Comparison of ENCODE assay signal across 28 cellular contexts in the genomic region with DNA sequence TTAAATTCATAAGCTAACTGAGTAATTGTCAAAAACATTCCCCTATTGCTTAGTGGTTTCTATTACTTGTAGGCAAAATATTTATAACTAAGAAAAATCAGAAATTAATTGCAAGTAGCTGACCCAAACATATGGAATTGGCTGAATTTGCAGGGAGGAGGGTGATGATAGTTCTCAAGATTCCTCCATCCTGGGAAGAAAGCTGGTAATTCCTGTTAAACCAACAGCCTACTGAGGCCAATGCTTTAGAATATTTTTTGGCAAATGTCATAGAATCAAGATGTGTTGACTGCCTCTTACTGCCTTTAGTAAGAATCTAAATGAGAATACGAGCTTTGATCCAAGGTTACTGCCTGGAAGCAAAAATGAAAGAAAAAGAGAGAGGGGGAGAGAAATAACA.
DNase-seq lines count a peak whose midpoint lies in the region; ATAC-seq and TF ChIP-seq lines count a peak whose summit lies in the region.
"Had no signal": no experiment of that assay in that cellular context is flagged by ENCODE, and none has a peak within 500 bp of the region (broad histone marks: within the 10 kb centered on the region; RNA-seq: fewer than 3 reads in every experiment).

No MANE protein-coding gene starts in this region.

- BruUV-seq in IMR-90 (replicated peaks; lab: Mats Ljungman, UMichigan): no TSS peak

- H3K18ac ChIP-seq in IMR-90 (ENCODE audit: low read depth, low read length): peak overlapping the region; percentile 94; the same call in 1 of the 2 replicates

- WGBS in IMR-90 (ENCODE audit: extremely low coverage in 2 of 2, insufficient read length in 1 of 2), 2 experiments: no CpG with 5 or more reads among the region's 1 CpG

- POLR2A ChIA-PET in IMR-90 (lab: Charles Lee; ENCODE audit: unreplicated experiment): interaction anchor here (0.6 to 1.3 kb wide), 3 partner anchors 15 to 67 kb away, joined by 3 to 4 read pairs (median 3); no protein-coding TSS in a partner anchor

- H3K4me3 Mint-ChIP-seq in immature natural killer cell: no peak overlapping the region
- H3K4me3 Mint-ChIP-seq: activated CD4-positive, alpha-beta memory T cell treated with anti-CD3 and anti-CD28 coated beads, Interleukin-2, amount 10 ng/mL, durations not matched to agents 7 days and 5 days; activated naive CD4-positive, alpha-beta T cell treated with anti-CD3 and anti-CD28 coated beads, Interleukin-2, amount 50 U/mL, for 24 hours; activated T-helper 17 cell treated with anti-CD3 and anti-CD28 coated beads, Interleukin-2, amount 50 U/mL, for 72 hours; naive B cell; T-helper 1 cell treated with Interleukin-12 subunit alpha and Interleukin-12 subunit beta and Interleukin-4 antibody, amounts not matched to agents 30 μg/mL and 1 μg/mL, for 36 hours had no signal

- no peak overlapping the region for H2AFZ ChIP-seq in IMR-90 (replicated peaks; ENCODE audit: low read length, poor library complexity)

- peak overlapping the region; percentile 86; the same call in 1 of the 2 replicates for H3K4ac ChIP-seq in IMR-90 (ENCODE audit: low read depth, low read length)

- H4K5ac ChIP-seq in IMR-90 (ENCODE audit: low read depth, low read length): peak overlapping the region; percentile 9; the same call in 1 of the 2 replicates

- CTCF ChIA-PET in IMR-90 (lab: Yijun Ruan, JAX): no interaction called here

- dilution Hi-C loops in IMR-90 (cut with HindIII; ENCODE audit: low sequenced_read_pairs, unreplicated experiment): no loop called here

- TF ChIP-seq RAD21 in IMR-90 (IDR thresholded peaks at IDR 0.05; ENCODE audit: low read length): no peak

- H3K27me3 Mint-ChIP-seq in immature natural killer cell (ENCODE audit: low read depth in 3 of 3): peaks cover 0 to 35% (median 15%) of the 10 kb centered on the region in 3 donors

- H3K4me1 ChIP-seq in IMR-90 (ENCODE audit: control insufficient read depth, insufficient read depth, low read length) (peaks cover 26% of the 10 kb centered on the region), rectal smooth muscle tissue (ENCODE audit: control insufficient read depth, insufficient read depth, low read length) (peaks cover 61% of the 10 kb centered on the region)

- peak overlapping the region; percentile 46 for H2BK20ac ChIP-seq in IMR-90 (ENCODE audit: low read depth, low read length)

- no peak overlapping the region; the same call in 2 of the 3 replicates for H2BK15ac ChIP-seq in IMR-90 (ENCODE audit: low read depth, low read length)

- H3K4me3 ChIP-seq in AG10803 (ENCODE audit: low read length): no peak overlapping the region
- no peak overlapping the region for H3K4me3 ChIP-seq in IMR-90 (ENCODE audit: insufficient read depth, low read depth, low read length)
- no peak overlapping the region for H3K4me3 ChIP-seq in fibroblast of villous mesenchyme (ENCODE audit: low read depth, low read length)
- no peak overlapping the region for H3K4me3 ChIP-seq in rectal smooth muscle tissue (ENCODE audit: low read length)
- H3K4me3 ChIP-seq: K562, MG63, SJSA1, spleen had no signal

- TF ChIP-seq POLR2A in IMR-90 (IDR thresholded peaks at IDR 0.05; ENCODE audit: low read depth, low read length): no peak

- H3K9ac ChIP-seq in IMR-90 (ENCODE audit: low read depth, low read length) (no peak overlapping the region; the same call in 1 of the 2 replicates), rectal smooth muscle tissue (ENCODE audit: low read length) (no peak overlapping the region)

- intact Hi-C loops in IMR-90 (cut with micrococcal nuclease): loop anchor here (5.0 kb wide), 1 partner anchor 37 kb away; no protein-coding TSS in a partner anchor

- H3K27me3 ChIP-seq in IMR-90 (ENCODE audit: control insufficient read depth, insufficient read depth, low read length) (no peaks in the 10 kb centered on the region), rectal smooth muscle tissue (ENCODE audit: control insufficient read depth, insufficient read depth, low read length) (no peaks in the 10 kb centered on the region)
- H3K27me3 ChIP-seq: MG63, SJSA1 had no signal

- peak overlapping the region; percentile 87 for H2BK120ac ChIP-seq in IMR-90 (ENCODE audit: low read depth, low read length)

- DNase-seq in AG10803 (ENCODE audit: low read depth) (peak; percentile 71), IMR-90 (peak; percentile 71), fibroblast of villous mesenchyme (ENCODE audit: low read depth) (peak; percentile 24), immature natural killer cell (no peak), cortex of kidney (lab: John Stamatoyannopoulos, UW) (no peak)
- DNase-seq: activated CD4-positive, alpha-beta memory T cell treated with anti-CD3 and anti-CD28 coated beads, Interleukin-2, amount 10 ng/mL, durations not matched to agents 7 days and 5 days; aorta; Caco-2; central memory CD4-positive, alpha-beta T cell; DMS79 treated with DMSO at 0.1 percent for 48 hours; H7; MG63; naive B cell; NCI-H2029; NCI-H2227 treated with DMSO at 0.1 percent for 48 hours; NCI-H748 treated with DMSO at 0.1 percent for 48 hours; occipital lobe; spleen had no signal

- H2BK5ac ChIP-seq in IMR-90 (ENCODE audit: low read depth, low read length, poor library complexity, severe bottlenecking): peak overlapping the region; percentile 84

- no peak overlapping the region; the same call in 1 of the 2 replicates for H3K14ac ChIP-seq in IMR-90 (replicated peaks; ENCODE audit: low read depth, low read length)

- no peaks in the 10 kb centered on the region for H4K20me1 ChIP-seq in IMR-90 (ENCODE audit: insufficient read depth, low read length)

- TF ChIP-seq CTCF in AG10803 (conservative IDR thresholded peaks at IDR 0.05; ENCODE audit: low read length): no peak
- no peak for TF ChIP-seq CTCF in IMR-90 (conservative IDR thresholded peaks at IDR 0.05; ENCODE audit: low read depth, low read length)
- TF ChIP-seq CTCF in fibroblast of villous mesenchyme (IDR thresholded peaks at IDR 0.05; ENCODE audit: insufficient read depth, low read depth, low read length): no peak

- 0 out of 2 replicates have a peak overlapping the region, but pooled peaks have one; percentile 12 for H2AK5ac ChIP-seq in IMR-90 (ENCODE audit: low read depth, low read length)

- H3K4me1 Mint-ChIP-seq in immature natural killer cell: no peaks in the 10 kb centered on the region

- peaks cover 4% of the 10 kb centered on the region; the same call in 1 of the 2 replicates for H3K9me3 ChIP-seq in IMR-90 (ENCODE audit: control insufficient read depth, insufficient read depth, low read length)
- H3K9me3 ChIP-seq: Caco-2, SJSA1 had no signal

- H3K23ac ChIP-seq in IMR-90 (ENCODE audit: low read depth, low read length): peak overlapping the region; percentile 53; the same call in 1 of the 2 replicates

- no peak overlapping the region for H2AK9ac ChIP-seq in IMR-90 (replicated peaks; ENCODE audit: low read depth, low read length, poor library complexity)

- in situ Hi-C loops in IMR-90 (cut with MboI; ENCODE audit: low sequenced_read_pairs): no loop called here

- ATAC-seq in IMR-90 (ENCODE audit: low read depth): no peak
- ATAC-seq in HG03108 (IDR thresholded peaks at IDR 0.05; ENCODE audit: unreplicated experiment): no peak
- ATAC-seq in GM19455 (IDR thresholded peaks at IDR 0.05; ENCODE audit: unreplicated experiment): no peak
- ATAC-seq: activated CD4-positive, CD25-positive, alpha-beta regulatory T cell treated with anti-CD3 and anti-CD28 coated beads, Interleukin-2, amount 50 U/mL, for 24 hours; activated T-helper 17 cell treated with anti-CD3 and anti-CD28 coated beads, Interleukin-2, amount 50 U/mL, for 72 hours; K562 had no signal

- no peak overlapping the region for H3K27ac Mint-ChIP-seq in immature natural killer cell
- H3K27ac Mint-ChIP-seq: activated CD4-positive, alpha-beta memory T cell treated with anti-CD3 and anti-CD28 coated beads, Interleukin-2, amount 10 ng/mL, durations not matched to agents 7 days and 5 days; activated naive CD4-positive, alpha-beta T cell treated with anti-CD3 and anti-CD28 coated beads, Interleukin-2, amount 50 U/mL, for 24 hours; activated T-helper 17 cell treated with anti-CD3 and anti-CD28 coated beads, Interleukin-2, amount 50 U/mL, for 72 hours; naive B cell; T-helper 1 cell treated with Interleukin-12 subunit alpha and Interleukin-12 subunit beta and Interleukin-4 antibody, amounts not matched to agents 30 μg/mL and 1 μg/mL, for 36 hours had no signal

- H4K91ac ChIP-seq in IMR-90 (ENCODE audit: insufficient read depth, low read depth, low read length): peak overlapping the region; percentile 35; the same call in 1 of the 2 replicates

- H3K4me2 ChIP-seq in IMR-90 (ENCODE audit: low read depth, low read length): peak overlapping the region; percentile 12; the same call in 1 of the 2 replicates

- peak overlapping the region; percentile 8; the same call in 1 of the 2 replicates for H3K27ac ChIP-seq in IMR-90 (ENCODE audit: insufficient read depth, low read length)
- H3K27ac ChIP-seq in rectal smooth muscle tissue (ENCODE audit: low read depth, low read length): peak overlapping the region; percentile 62
- H3K27ac ChIP-seq: C4-2B, SJSA1 had no signal

- H3K79me1 ChIP-seq in IMR-90 (ENCODE audit: low read depth in 1 of 2, low read length in 2 of 2): peaks cover 0 to 30% of the 10 kb centered on the region in 2 experiments; a peak in 2 of 4 replicates

- H3K36me3 ChIP-seq in IMR-90 (ENCODE audit: control insufficient read depth, insufficient read depth, low read length) (no peaks in the 10 kb centered on the region), rectal smooth muscle tissue (ENCODE audit: control insufficient read depth, insufficient read depth, low read length) (no peaks in the 10 kb centered on the region)
- H3K36me3 ChIP-seq: SJSA1, spleen had no signal

- H3K9me1 ChIP-seq in IMR-90 (ENCODE audit: insufficient read depth, low read length): peaks cover 34% of the 10 kb centered on the region

- H3K56ac ChIP-seq in IMR-90 (ENCODE audit: extremely low read depth, insufficient read depth, low read length): no peak overlapping the region

- H3K9me3 Mint-ChIP-seq in immature natural killer cell: no peaks in the 10 kb centered on the region
- H3K9me3 Mint-ChIP-seq: activated CD4-positive, alpha-beta memory T cell treated with anti-CD3 and anti-CD28 coated beads, Interleukin-2, amount 10 ng/mL, durations not matched to agents 7 days and 5 days; T-helper 1 cell treated with Interleukin-12 subunit alpha and Interleukin-12 subunit beta and Interleukin-4 antibody, amounts not matched to agents 30 μg/mL and 1 μg/mL, for 36 hours had no signal

- peak overlapping the region in 1 of 2 experiments; percentile 74; a peak in 3 of 4 replicates for H4K8ac ChIP-seq in IMR-90 (ENCODE audit: low read depth in 2 of 2, low read length in 2 of 2)

- H3K36me3 Mint-ChIP-seq in immature natural killer cell: no peaks in the 10 kb centered on the region
- H3K36me3 Mint-ChIP-seq: naive B cell had no signal

TF ChIP-seq in IMR-90, 13 proteins besides CTCF, POLR2A, EP300 and RAD21:
- TF ChIP-seq MAFK (IDR thresholded peaks at IDR 0.05; ENCODE audit: low read depth, low read length) (no peak), CEBPB (IDR thresholded peaks at IDR 0.05; ENCODE audit: low read depth, low read length) (no peak)

Comparison
In these comparisons a context has a peak if more than half of its experiments do, and no peak if none do; other contexts are left out.
1. DNase-seq: peak in AG10803 (single experiment), IMR-90 (single experiment) and fibroblast of villous mesenchyme (single experiment); none in immature natural killer cell (0 of 3) and cortex of kidney (single experiment).